In genomic region chr1:207938016-207938415, GRCh38 we compare ENCODE assay signal across 13 cellular contexts. TPM values are rescaled to one million over a fixed set of nuclear protein-coding genes. Genes with fewer than 3 reads are reported as not detected.
DNase-seq lines count a peak whose midpoint lies in the region; ATAC-seq, FAIRE-seq and TF ChIP-seq lines count a peak whose summit lies in the region.
"Had no signal": no experiment of that assay in that cellular context is flagged by ENCODE, and none has a peak within 500 bp of the region (broad histone marks: within the 10 kb centered on the region; RNA-seq: fewer than 3 reads in every experiment).

No MANE protein-coding gene starts in this region.

- no peaks in the 10 kb centered on the region for H3K27me3 Mint-ChIP-seq in astrocyte (ENCODE audit: low read depth, unreplicated experiment)
- H3K27me3 Mint-ChIP-seq in glutamatergic neuron (ENCODE audit: unreplicated experiment), result no peaks in the 10 kb centered on the region

- H3K27ac Mint-ChIP-seq in astrocyte (ENCODE audit: unreplicated experiment) (no peak overlapping the region), glutamatergic neuron (ENCODE audit: unreplicated experiment) (no peak overlapping the region)
- H3K27ac Mint-ChIP-seq: activated CD4-positive, alpha-beta memory T cell treated with anti-CD3 and anti-CD28 coated beads for 36 hours; CD4-positive, CD25-positive, alpha-beta regulatory T cell; memory B cell had no signal

- TF ChIP-seq CTCF in astrocyte (IDR thresholded peaks at IDR 0.05; ENCODE audit: insufficient read depth, low read depth, low read length) (no peak), glutamatergic neuron (IDR thresholded peaks at IDR 0.05; ENCODE audit: partially characterized antibody, unreplicated experiment) (no peak), esophagus muscularis mucosa (IDR thresholded peaks at IDR 0.05) (no peak)

- peak; percentile 34 for ATAC-seq in left lobe of liver
- no peak for ATAC-seq in HG03045 (IDR thresholded peaks at IDR 0.05; ENCODE audit: unreplicated experiment)

- H3K36me3 Mint-ChIP-seq in astrocyte (ENCODE audit: low read depth, unreplicated experiment) (no peaks in the 10 kb centered on the region), glutamatergic neuron (ENCODE audit: unreplicated experiment) (no peaks in the 10 kb centered on the region)
- H3K36me3 Mint-ChIP-seq: CD4-positive, CD25-positive, alpha-beta regulatory T cell; memory B cell had no signal

- no peak for FAIRE-seq in astrocyte (lab: Jason Lieb, UNC)

- 88% methylated on average over 10 of the region's 10 CpGs for WGBS in esophagus muscularis mucosa

- H3K79me2 ChIP-seq in astrocyte (ENCODE audit: insufficient read depth, low read length), result no peaks in the 10 kb centered on the region

- intact Hi-C loops in esophagus muscularis mucosa (cut with DNase I), result no loop called here

- H3K9me3 ChIP-seq in astrocyte (ENCODE audit: insufficient read depth, low read depth, low read length), result no peaks in the 10 kb centered on the region
- H3K9me3 ChIP-seq in esophagus muscularis mucosa, result no peaks in the 10 kb centered on the region

- H3K9me3 Mint-ChIP-seq in astrocyte (ENCODE audit: unreplicated experiment) (no peaks in the 10 kb centered on the region), glutamatergic neuron (ENCODE audit: unreplicated experiment) (no peaks in the 10 kb centered on the region)

- no peak overlapping the region for H3K9ac ChIP-seq in astrocyte (ENCODE audit: low read length)

- TF ChIP-seq EP300 in esophagus muscularis mucosa (IDR thresholded peaks at IDR 0.05), result no peak

- H3K36me3 ChIP-seq in astrocyte (ENCODE audit: insufficient read depth, low read length) (no peaks in the 10 kb centered on the region), esophagus muscularis mucosa (no peaks in the 10 kb centered on the region)

- H3K27me3 ChIP-seq in astrocyte (ENCODE audit: insufficient read depth, low read length) (no peaks in the 10 kb centered on the region), esophagus muscularis mucosa (no peaks in the 10 kb centered on the region)

- H3K4me1 Mint-ChIP-seq in astrocyte (ENCODE audit: low read depth, unreplicated experiment) (no peaks in the 10 kb centered on the region), glutamatergic neuron (ENCODE audit: low read depth, unreplicated experiment) (no peaks in the 10 kb centered on the region)
- H3K4me1 Mint-ChIP-seq: CD4-positive, CD25-positive, alpha-beta regulatory T cell had no signal

- DNase-seq in DMS153 treated with DMSO at 0.1 percent for 48 hours (lab: John Stamatoyannopoulos, UW; ENCODE audit: unreplicated experiment), result peak; percentile 40
- peak; percentile 69 for DNase-seq in M059J (ENCODE audit: low read depth)
- peak; percentile 57 for DNase-seq in astrocyte (ENCODE audit: low read depth)
- no peak for DNase-seq in left lobe of liver (ENCODE audit: low spot score)
- no peak for DNase-seq in stimulated activated CD4-positive, alpha-beta T cell treated with anti-CD3 and anti-CD28 coated beads, Interleukin-2, amount 100 ng/mL, for 24 hours
- no peak for DNase-seq in glutamatergic neuron
- DNase-seq in esophagus muscularis mucosa (ENCODE audit: extremely low spot score), result no peak
- DNase-seq: activated CD4-positive, alpha-beta memory T cell treated with anti-CD3 and anti-CD28 coated beads for 36 hours; CD4-positive, CD25-positive, alpha-beta regulatory T cell; Karpas-422 had no signal

- H4K20me1 ChIP-seq in astrocyte (ENCODE audit: insufficient read depth, low read length), result no peaks in the 10 kb centered on the region

- no peak overlapping the region for H2AFZ ChIP-seq in astrocyte (ENCODE audit: low read depth, low read length)

- TF ChIP-seq POLR2A in esophagus muscularis mucosa (IDR thresholded peaks at IDR 0.05; ENCODE audit: low read depth), result no peak

- H3K4me1 ChIP-seq in astrocyte (ENCODE audit: insufficient read depth, low read length) (peaks cover 4% of the 10 kb centered on the region), esophagus muscularis mucosa (peaks cover 0 to 8% (median 0%) of the 10 kb centered on the region in 4 donors)

- H3K4me2 ChIP-seq in astrocyte (ENCODE audit: low read length), result no peak overlapping the region

- H3K4me3 Mint-ChIP-seq in astrocyte (ENCODE audit: unreplicated experiment) (no peak overlapping the region), glutamatergic neuron (ENCODE audit: unreplicated experiment) (no peak overlapping the region)
- H3K4me3 Mint-ChIP-seq: activated CD4-positive, alpha-beta memory T cell treated with anti-CD3 and anti-CD28 coated beads for 36 hours; memory B cell had no signal

- H3K4me3 ChIP-seq in astrocyte (ENCODE audit: insufficient read depth, low read depth, low read length), result no peak overlapping the region
- H3K4me3 ChIP-seq in esophagus muscularis mucosa, result no peak overlapping the region

- H3K27ac ChIP-seq in astrocyte (ENCODE audit: low read depth, low read length), result no peak overlapping the region
- H3K27ac ChIP-seq in esophagus muscularis mucosa (replicated peaks in 1 of 4), result no peak overlapping the region
- H3K27ac ChIP-seq: RWPE1 had no signal

RNA-seq across cellular contexts. Expression of gene CD34, which starts 27.1 kb away (rescaled TPM):
- total RNA-seq in M059J (2014; rRNA removed; shearing (Covaris generic)), result 0.59 and 1.6 TPM in 2 replicates
- total RNA-seq in astrocyte (0.29 and 0.45 TPM in 2 replicates), left lobe of liver (1.1 TPM), glutamatergic neuron (ENCODE audit: unreplicated experiment) (0.20 TPM), esophagus muscularis mucosa (100 to 1,000 TPM in 2 of 4 donors, 10 to 100 TPM in 2; 70.2 to 136 (median 93.3) TPM)
- total RNA-seq: activated CD4-positive, alpha-beta memory T cell treated with anti-CD3 and anti-CD28 coated beads for 36 hours had no signal

Comparison
In these comparisons a context has a peak if more than half of its experiments do, and no peak if none do; other contexts are left out.
1. DNase-seq: peak in DMS153 treated with DMSO at 0.1 percent for 48 hours (single experiment), M059J (single experiment) and astrocyte (single experiment); none in left lobe of liver (single experiment), stimulated activated CD4-positive, alpha-beta T cell treated with anti-CD3 and anti-CD28 coated beads, Interleukin-2, amount 100 ng/mL, for 24 hours (0 of 2), glutamatergic neuron (single experiment) and esophagus muscularis mucosa (single experiment).
2. RNA of gene CD34, which starts 27.1 kb away (total RNA-seq): 70.2 to 136 TPM in esophagus muscularis mucosa; 1.1 TPM in left lobe of liver (single experiment), 0.59 to 1.6 TPM in M059J, 0.29 to 0.45 TPM in astrocyte and 0.20 TPM in glutamatergic neuron (single experiment); every median in the first group is over 10 times any median in the second.